29 cellular contexts compared by ENCODE assay signal in the genomic region with DNA sequence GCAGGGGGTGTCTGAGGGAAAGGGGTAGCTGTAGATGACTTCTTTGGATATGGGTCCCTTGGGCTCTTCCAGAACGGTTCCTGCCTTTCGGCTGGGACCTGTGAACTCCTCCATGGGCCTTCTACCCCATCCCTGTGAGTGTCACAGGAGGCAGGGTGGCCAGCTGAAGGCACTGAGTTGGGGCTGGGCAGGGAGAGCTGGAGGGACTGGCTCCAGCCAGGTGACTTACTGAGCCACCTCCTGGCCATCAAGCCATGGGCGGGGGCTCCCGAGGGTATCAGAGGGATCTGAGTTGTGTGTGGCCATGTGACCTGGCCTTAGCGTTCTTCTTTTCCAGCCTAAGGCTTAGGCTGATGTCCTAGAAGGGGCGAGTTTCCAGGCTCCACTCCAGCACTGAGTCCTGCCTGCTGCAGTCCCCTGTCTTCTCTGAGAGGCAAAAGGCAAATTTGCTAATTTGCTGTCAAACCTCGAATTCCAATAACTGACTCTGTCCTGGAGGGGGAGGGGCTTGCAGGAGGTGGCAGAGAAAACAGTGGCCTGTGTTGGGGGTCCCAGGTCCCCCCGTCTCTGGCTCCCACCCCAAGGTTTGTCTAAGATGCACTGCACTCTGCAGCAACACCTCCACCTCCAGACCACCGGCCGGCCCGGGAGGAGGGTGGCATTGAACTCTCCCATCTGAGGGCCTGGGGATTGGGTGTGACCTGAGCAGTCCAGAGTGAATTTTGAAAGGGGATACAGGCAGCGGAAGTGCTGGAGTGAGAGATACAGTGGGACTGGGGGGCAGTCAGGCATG. TPM values are rescaled to one million over a fixed set of nuclear protein-coding genes. Genes with fewer than 3 reads are reported as not detected.
"Had no signal": no experiment of that assay in that cellular context is flagged by ENCODE, and none has a peak within 500 bp of the region (broad histone marks: within the 10 kb centered on the region; RNA-seq: fewer than 3 reads in every experiment).

No MANE protein-coding gene starts in this region.

- H3K9me3 ChIP-seq: colonic mucosa, heart right ventricle, neutrophil, ovary, psoas muscle, tibial artery had no signal

- H3K4me3 Mint-ChIP-seq: activated naive CD4-positive, alpha-beta T cell treated with anti-CD3 and anti-CD28 coated beads, Interleukin-2, amount 10 ng/mL, durations not matched to agents 7 days and 5 days; activated naive CD8-positive, alpha-beta T cell treated with anti-CD3 and anti-CD28 coated beads, Interleukin-2, amount 50 U/mL, for 24 hours; brain; effector memory CD8-positive, alpha-beta T cell; natural killer cell; stimulated activated effector memory CD8-positive, alpha-beta T cell treated with anti-CD3 and anti-CD28 coated beads, Interleukin-12 subunit alpha, Interleukin-12 subunit beta, amount 100 ng/mL, for 72 hours; stimulated activated naive CD8-positive, alpha-beta T cell treated with anti-CD3 and anti-CD28 coated beads, Interleukin-15, amount 100 ng/mL, for 72 hours; T-helper 1 cell treated with Interleukin-12 subunit alpha and Interleukin-12 subunit beta and Interleukin-4 antibody, amounts not matched to agents 30 μg/mL and 1 μg/mL, for 36 hours had no signal

- DNase-seq: activated CD4-positive, alpha-beta T cell treated with anti-CD3 and anti-CD28 coated beads for 4 hours; activated CD4-positive, alpha-beta T cell treated with anti-CD3 and anti-CD28 coated beads, Interleukin-2, amount 50 U/mL, for 48 hours; activated CD4-positive, CD25-positive, alpha-beta regulatory T cell; activated naive CD4-positive, alpha-beta T cell treated with anti-CD3 and anti-CD28 coated beads, Interleukin-2, amount 10 ng/mL, durations not matched to agents 7 days and 5 days; activated naive CD8-positive, alpha-beta T cell treated with anti-CD3 and anti-CD28 coated beads, Interleukin-2, amount 50 U/mL, for 24 hours; activated T-cell treated with anti-CD3 and anti-CD28 coated beads, Interleukin-2, amount 50 U/mL, for 48 hours; caudate nucleus; colonic mucosa; effector memory CD8-positive, alpha-beta T cell; heart right ventricle; mammary epithelial cell; midbrain; natural killer cell; ovary; stimulated activated CD4-positive, alpha-beta T cell treated with anti-CD3 and anti-CD28 coated beads, Interleukin-1b, Interleukin-23, amount 100 ng/mL, for 48 hours; stimulated activated naive CD8-positive, alpha-beta T cell treated with anti-CD3 and anti-CD28 coated beads, Interleukin-15, amount 100 ng/mL, for 72 hours; T1000; tibial artery had no signal

- H3K4me3 ChIP-seq: colonic mucosa, dorsolateral prefrontal cortex, heart right ventricle, ovary, psoas muscle, tibial artery had no signal

- H3K36me3 Mint-ChIP-seq: activated naive CD4-positive, alpha-beta T cell treated with anti-CD3 and anti-CD28 coated beads, Interleukin-2, amount 10 ng/mL, durations not matched to agents 7 days and 5 days; natural killer cell; stimulated activated effector memory CD8-positive, alpha-beta T cell treated with anti-CD3 and anti-CD28 coated beads, Interleukin-12 subunit alpha, Interleukin-12 subunit beta, amount 100 ng/mL, for 72 hours had no signal

- H3K9me3 Mint-ChIP-seq: activated naive CD4-positive, alpha-beta T cell treated with anti-CD3 and anti-CD28 coated beads, Interleukin-2, amount 10 ng/mL, durations not matched to agents 7 days and 5 days; activated naive CD8-positive, alpha-beta T cell treated with anti-CD3 and anti-CD28 coated beads, Interleukin-2, amount 50 U/mL, for 24 hours; effector memory CD8-positive, alpha-beta T cell; natural killer cell; stimulated activated effector memory CD8-positive, alpha-beta T cell treated with anti-CD3 and anti-CD28 coated beads, Interleukin-12 subunit alpha, Interleukin-12 subunit beta, amount 100 ng/mL, for 72 hours; stimulated activated naive CD8-positive, alpha-beta T cell treated with anti-CD3 and anti-CD28 coated beads, Interleukin-15, amount 100 ng/mL, for 72 hours; T-helper 1 cell treated with Interleukin-12 subunit alpha and Interleukin-12 subunit beta and Interleukin-4 antibody, amounts not matched to agents 30 μg/mL and 1 μg/mL, for 36 hours had no signal

- H3K4me1 Mint-ChIP-seq: activated naive CD4-positive, alpha-beta T cell treated with anti-CD3 and anti-CD28 coated beads, Interleukin-2, amount 10 ng/mL, durations not matched to agents 7 days and 5 days; activated naive CD8-positive, alpha-beta T cell treated with anti-CD3 and anti-CD28 coated beads, Interleukin-2, amount 50 U/mL, for 24 hours; natural killer cell; stimulated activated effector memory CD8-positive, alpha-beta T cell treated with anti-CD3 and anti-CD28 coated beads, Interleukin-12 subunit alpha, Interleukin-12 subunit beta, amount 100 ng/mL, for 72 hours; stimulated activated naive CD8-positive, alpha-beta T cell treated with anti-CD3 and anti-CD28 coated beads, Interleukin-15, amount 100 ng/mL, for 72 hours had no signal

- H3K27me3 ChIP-seq: colonic mucosa, ovary had no signal

- H3K36me3 ChIP-seq: colonic mucosa, heart right ventricle, neutrophil, ovary, tibial artery had no signal

- H3K27ac Mint-ChIP-seq: activated naive CD4-positive, alpha-beta T cell treated with anti-CD3 and anti-CD28 coated beads, Interleukin-2, amount 10 ng/mL, durations not matched to agents 7 days and 5 days; activated naive CD8-positive, alpha-beta T cell treated with anti-CD3 and anti-CD28 coated beads, Interleukin-2, amount 50 U/mL, for 24 hours; effector memory CD8-positive, alpha-beta T cell; natural killer cell; stimulated activated effector memory CD8-positive, alpha-beta T cell treated with anti-CD3 and anti-CD28 coated beads, Interleukin-12 subunit alpha, Interleukin-12 subunit beta, amount 100 ng/mL, for 72 hours; T-helper 1 cell treated with Interleukin-12 subunit alpha and Interleukin-12 subunit beta and Interleukin-4 antibody, amounts not matched to agents 30 μg/mL and 1 μg/mL, for 36 hours had no signal

- ATAC-seq: activated naive CD8-positive, alpha-beta T cell treated with anti-CD3 and anti-CD28 coated beads, Interleukin-2, amount 50 U/mL, for 24 hours; effector memory CD8-positive, alpha-beta T cell; heart right ventricle; left lobe of liver; natural killer cell; psoas muscle; right cardiac atrium; stimulated activated effector memory CD8-positive, alpha-beta T cell treated with anti-CD3 and anti-CD28 coated beads, Interleukin-12 subunit alpha, Interleukin-12 subunit beta, amount 100 ng/mL, for 72 hours; stimulated activated naive CD8-positive, alpha-beta T cell treated with anti-CD3 and anti-CD28 coated beads, Interleukin-15, amount 100 ng/mL, for 72 hours had no signal

- H3K27ac ChIP-seq: colonic mucosa, epithelial cell of prostate, heart right ventricle, neutrophil, ovary, psoas muscle, tibial artery had no signal

- H3K4me1 ChIP-seq: colonic mucosa, psoas muscle, tibial artery had no signal

RNA-seq across cellular contexts. Expression of a gene that starts 27.2 kb away (rescaled TPM):
- total RNA-seq: fibroblast of villous mesenchyme, mammary epithelial cell, natural killer cell had no signal
- polyA plus RNA-seq: keratinocyte, mammary epithelial cell had no signal
